Comparison of ENCODE assay signal across 10 cellular contexts in genomic region chr5:114447084-114447773, GRCh38.
DNase-seq lines count a peak whose midpoint lies in the region; ATAC-seq and TF ChIP-seq lines count a peak whose summit lies in the region.
"Had no signal": no experiment of that assay in that cellular context is flagged by ENCODE, and none has a peak within 500 bp of the region (broad histone marks: within the 10 kb centered on the region; RNA-seq: fewer than 3 reads in every experiment).

No MANE protein-coding gene starts in this region.

- H3K27ac ChIP-seq in GM23338 (ENCODE audit: low read depth) = no peak overlapping the region
- H3K27ac ChIP-seq in Panc1 (ENCODE audit: low read length) = no peak overlapping the region

- H3K4me2 ChIP-seq in GM23338 = no peak overlapping the region

- H3K27me3 ChIP-seq in GM23338 (ENCODE audit: insufficient read depth) (no peaks in the 10 kb centered on the region), Panc1 (ENCODE audit: control insufficient read depth, insufficient read depth, low read length) (peaks cover 3% of the 10 kb centered on the region; the same call in 1 of the 2 replicates)

- no peaks in the 10 kb centered on the region for H3K9me3 ChIP-seq in Panc1 (ENCODE audit: control insufficient read depth, insufficient read depth, low read depth, low read length)

- CTCF ChIA-PET in Panc1 (lab: Charles Lee) = interaction anchor here (1.7 kb wide), 1 partner anchor 767 kb away, joined by 4 read pairs; no protein-coding TSS in a partner anchor

- no peak overlapping the region for H2AFZ ChIP-seq in GM23338

- POLR2A ChIA-PET in Panc1 (lab: Charles Lee) = no interaction called here

- ATAC-seq in GM23338 (peak; percentile 40), Panc1 (no peak), GM19397 (IDR thresholded peaks at IDR 0.05; ENCODE audit: unreplicated experiment) (no peak)

- H3F3A ChIP-seq in GM23338 (replicated peaks; ENCODE audit: low read depth) = no peaks in the 10 kb centered on the region

- TF ChIP-seq CTCF in GM23338 (conservative IDR thresholded peaks at IDR 0.05; ENCODE audit: low read depth in 2 of 2) (peak; percentile 42 to 58), Panc1 (IDR thresholded peaks at IDR 0.05) (peak; percentile 30; the same call in 1 of the 2 replicates)

- H3K4me1 Mint-ChIP-seq in GM23338 = peaks cover 57% of the 10 kb centered on the region

- H3K27ac Mint-ChIP-seq in GM23338 = no peak overlapping the region; the same call in 1 of the 2 replicates
- H3K27ac Mint-ChIP-seq: activated T-cell treated with anti-CD3 and anti-CD28 coated beads, Interleukin-2, amount 50 U/mL, for 24 hours had no signal

- H3K9me3 Mint-ChIP-seq in GM23338 = no peaks in the 10 kb centered on the region
- H3K9me3 Mint-ChIP-seq: activated T-cell treated with anti-CD3 and anti-CD28 coated beads, Interleukin-2, amount 50 U/mL, for 24 hours had no signal

- H3K36me3 ChIP-seq in GM23338 (ENCODE audit: insufficient read depth) (no peaks in the 10 kb centered on the region), Panc1 (ENCODE audit: control insufficient read depth, insufficient read depth, low read length) (no peaks in the 10 kb centered on the region)

- intact Hi-C loops in Panc1 (cut with micrococcal nuclease; ENCODE audit: unreplicated experiment) = no loop called here

- peak; percentile 41 for DNase-seq in ELR (ENCODE audit: low read depth)
- DNase-seq in GM23338 (ENCODE audit: low spot score) = peak; percentile 72
- no peak for DNase-seq in Panc1 (ENCODE audit: low read depth, low spot score)
- peak; percentile 35 for DNase-seq in iPS-NIHi11 (ENCODE audit: low spot score)
- DNase-seq in DMS79 (lab: John Stamatoyannopoulos, UW) = no peak
- DNase-seq in stimulated activated naive CD4-positive, alpha-beta T cell (lab: John Stamatoyannopoulos, UW) = no peak
- no peak for DNase-seq in AG20443 (ENCODE audit: low spot score)
- DNase-seq: activated T-cell treated with anti-CD3 and anti-CD28 coated beads, Interleukin-2, amount 50 U/mL, for 24 hours; NCI-H2171 treated with DMSO at 0.1 percent for 48 hours had no signal

- no TSS peak for BruUV-seq in Panc1 (replicated peaks; lab: Mats Ljungman, UMichigan)

- H3K4me3 ChIP-seq in GM23338 (no peak overlapping the region), Panc1 (ENCODE audit: low read depth in 2 of 2, low read length in 2 of 2) (no peak overlapping the region)

- H3K4me3 Mint-ChIP-seq in GM23338 = no peak overlapping the region
- H3K4me3 Mint-ChIP-seq: activated T-cell treated with anti-CD3 and anti-CD28 coated beads, Interleukin-2, amount 50 U/mL, for 24 hours had no signal

- H3K27me3 Mint-ChIP-seq in GM23338 (ENCODE audit: insufficient read depth, low read depth, poor library complexity) = peaks cover 3% of the 10 kb centered on the region

- in situ Hi-C loops in Panc1 (cut with HindIII; ENCODE audit: low pct_unique_long_range_greater_than_20kb, low sequenced_read_pairs) = no loop called here

- H4K20me1 ChIP-seq in GM23338 (replicated peaks; ENCODE audit: insufficient read depth) = peaks cover 6% of the 10 kb centered on the region; the same call in 1 of the 2 replicates

- peaks cover 88% of the 10 kb centered on the region for H3K79me2 ChIP-seq in GM23338 (replicated peaks; ENCODE audit: insufficient read depth)

- H3K36me3 Mint-ChIP-seq in GM23338 (ENCODE audit: low read depth) = peaks cover 2% of the 10 kb centered on the region; the same call in 1 of the 3 replicates

- no peaks in the 10 kb centered on the region for H3K9me2 ChIP-seq in GM23338 (ENCODE audit: insufficient read depth)

- H3K4me1 ChIP-seq in GM23338 (ENCODE audit: insufficient read depth) (peaks cover 33% of the 10 kb centered on the region), Panc1 (ENCODE audit: control insufficient read depth, insufficient read depth, low read length) (no peaks in the 10 kb centered on the region; the same call in 1 of the 2 replicates)

TF ChIP-seq in GM23338, 12 proteins besides CTCF, POLR2A, EP300 and RAD21 (continues in another document):
- no peak for TF ChIP-seq CREB1 (CRISPR knock-in tag; IDR thresholded peaks at IDR 0.05; ENCODE audit: low read depth)
- TF ChIP-seq JUNB (IDR thresholded peaks at IDR 0.05; ENCODE audit: unreplicated experiment) = no peak
- TF ChIP-seq REST (IDR thresholded peaks at IDR 0.05; ENCODE audit: unreplicated experiment) = no peak
- TF ChIP-seq EZH2 (IDR thresholded peaks at IDR 0.05; ENCODE audit: low read depth, unreplicated experiment) = no peak
- no peak for TF ChIP-seq ZNF462 (CRISPR knock-in tag; IDR thresholded peaks at IDR 0.05)
- no peak for TF ChIP-seq NANOG (IDR thresholded peaks at IDR 0.05; ENCODE audit: borderline replicate concordance)

Comparison
In these comparisons a context has a peak if more than half of its experiments do, and no peak if none do; other contexts are left out.
1. DNase-seq: peak in ELR (single experiment), GM23338 (single experiment) and iPS-NIHi11 (single experiment); none in Panc1 (single experiment), DMS79 (single experiment), stimulated activated naive CD4-positive, alpha-beta T cell (0 of 6) and AG20443 (single experiment).